In genomic region chr13:21013682-21014038, GRCh38 we compare ENCODE assay signal across 17 cellular contexts. TPM values are rescaled to one million over a fixed set of nuclear protein-coding genes. Genes with fewer than 3 reads are reported as not detected.
DNase-seq lines count a peak whose midpoint lies in the region; ATAC-seq and TF ChIP-seq lines count a peak whose summit lies in the region.
"Had no signal": no experiment of that assay in that cellular context is flagged by ENCODE, and none has a peak within 500 bp of the region (broad histone marks: within the 10 kb centered on the region; RNA-seq: fewer than 3 reads in every experiment).

No MANE protein-coding gene starts in this region.

- 73 to 78% (median 75%) methylated on average over 4 of the region's 4 CpGs for WGBS in heart left ventricle, 4 donors

- no peak overlapping the region for H3K4me3 Mint-ChIP-seq in dendritic cell treated with granulocyte-macrophage colony-stimulating factor and Interleukin-4, amounts not matched to agents 40 ng/mL and 50 ng/mL, for 4 days
- no peak overlapping the region for H3K4me3 Mint-ChIP-seq in neural crest cell
- H3K4me3 Mint-ChIP-seq: activated naive CD4-positive, alpha-beta T cell treated with anti-CD3 and anti-CD28 coated beads for 36 hours had no signal

- peaks cover 48% of the 10 kb centered on the region for H3K36me3 Mint-ChIP-seq in dendritic cell treated with granulocyte-macrophage colony-stimulating factor and Interleukin-4, amounts not matched to agents 40 ng/mL and 50 ng/mL, for 4 days (ENCODE audit: low read depth)
- no peaks in the 10 kb centered on the region for H3K36me3 Mint-ChIP-seq in neural crest cell (ENCODE audit: low read depth)

- H3K9me3 Mint-ChIP-seq in dendritic cell treated with granulocyte-macrophage colony-stimulating factor and Interleukin-4, amounts not matched to agents 40 ng/mL and 50 ng/mL, for 4 days, result peaks cover 6% of the 10 kb centered on the region
- H3K9me3 Mint-ChIP-seq in neural crest cell, result no peaks in the 10 kb centered on the region
- H3K9me3 Mint-ChIP-seq: activated naive CD4-positive, alpha-beta T cell treated with anti-CD3 and anti-CD28 coated beads for 36 hours had no signal

- peak overlapping the region; percentile 10 for H3K27ac Mint-ChIP-seq in dendritic cell treated with granulocyte-macrophage colony-stimulating factor and Interleukin-4, amounts not matched to agents 40 ng/mL and 50 ng/mL, for 4 days
- H3K27ac Mint-ChIP-seq in neural crest cell (ENCODE audit: unreplicated experiment), result peak overlapping the region; percentile 36
- H3K27ac Mint-ChIP-seq: activated naive CD4-positive, alpha-beta T cell treated with anti-CD3 and anti-CD28 coated beads for 36 hours had no signal

- ATAC-seq in heart left ventricle (no peak), Right ventricle myocardium inferior (no peak), left lung (no peak), GM19397 (IDR thresholded peaks at IDR 0.05; ENCODE audit: unreplicated experiment) (no peak)
- ATAC-seq: Panc1 had no signal

- H3K9me3 ChIP-seq in heart left ventricle, result no peaks in the 10 kb centered on the region
- H3K9me3 ChIP-seq in tibial artery, result no peaks in the 10 kb centered on the region
- H3K9me3 ChIP-seq in left lung, result no peaks in the 10 kb centered on the region

- H3K4me1 ChIP-seq in heart left ventricle (peaks cover 12 to 96% (median 77%) of the 10 kb centered on the region in 12 donors), tibial artery (peaks cover 0 to 93% (median 61%) of the 10 kb centered on the region in 4 donors), left lung (peaks cover 15 to 66% of the 10 kb centered on the region in 2 donors)

- no peak overlapping the region for H3K4me3 ChIP-seq in heart left ventricle
- H3K4me3 ChIP-seq in tibial artery, result no peak overlapping the region
- H3K4me3 ChIP-seq in left lung, result no peak overlapping the region

- peaks cover 67% of the 10 kb centered on the region for H3K4me1 Mint-ChIP-seq in dendritic cell treated with granulocyte-macrophage colony-stimulating factor and Interleukin-4, amounts not matched to agents 40 ng/mL and 50 ng/mL, for 4 days (ENCODE audit: low read depth)
- peaks cover 31% of the 10 kb centered on the region for H3K4me1 Mint-ChIP-seq in neural crest cell

- DNase-seq in heart left ventricle (no peak), Right ventricle myocardium inferior (ENCODE audit: missing footprints) (no peak), neural crest cell (ENCODE audit: low read depth, low spot score) (no peak), tibial artery (peak in 1 of 2 donors; percentile 5), left lung (no peak), COLO829 (ENCODE audit: low spot score) (no peak)
- DNase-seq: ACHN; activated CD4-positive, alpha-beta T cell treated with anti-CD3 and anti-CD28 coated beads, Interleukin-2, amount 50 U/mL, for 1 hour; activated naive CD4-positive, alpha-beta T cell treated with anti-CD3 and anti-CD28 coated beads for 36 hours; glutamatergic neuron; kidney; midbrain; NCI-H1417; NCI-H774 had no signal

- intact Hi-C loops in heart left ventricle (cut with DNase I) (no loop called here), Right ventricle myocardium inferior (cut with DNase I) (no loop called here), tibial artery (cut with DNase I; ENCODE audit: low total_unique reads) (no loop called here), left lung (cut with DNase I) (no loop called here)
- intact Hi-C loops in dendritic cell treated with granulocyte-macrophage colony-stimulating factor and Interleukin-4, amounts not matched to agents 40 ng/mL and 50 ng/mL, for 4 days (cut with micrococcal nuclease), result no loop called here

- H3K27me3 ChIP-seq in heart left ventricle (no peaks in the 10 kb centered on the region), tibial artery (no peaks in the 10 kb centered on the region), left lung (no peaks in the 10 kb centered on the region)

- no peak for TF ChIP-seq CTCF in heart left ventricle (IDR thresholded peaks at IDR 0.05)
- TF ChIP-seq CTCF in neural crest cell (conservative IDR thresholded peaks at IDR 0.05), result no peak
- TF ChIP-seq CTCF in tibial artery (IDR thresholded peaks at IDR 0.05), result no peak
- no peak for TF ChIP-seq CTCF in left lung (IDR thresholded peaks at IDR 0.05)

- H3K27ac ChIP-seq in heart left ventricle (peak overlapping the region in 11 of 12 donors; percentile 32 to 71 (median 59)), tibial artery (peak overlapping the region; percentile 51 to 61), left lung (peak overlapping the region in 1 of 2 donors; percentile 13)

- H3K36me3 ChIP-seq in heart left ventricle, result peaks cover 0 to 2% (median 0%) of the 10 kb centered on the region in 9 donors
- no peaks in the 10 kb centered on the region for H3K36me3 ChIP-seq in tibial artery
- H3K36me3 ChIP-seq in left lung, result no peaks in the 10 kb centered on the region

- TF ChIP-seq POLR2A in heart left ventricle (IDR thresholded peaks at IDR 0.05), result no peak

- no peaks in the 10 kb centered on the region for H3K27me3 Mint-ChIP-seq in dendritic cell treated with granulocyte-macrophage colony-stimulating factor and Interleukin-4, amounts not matched to agents 40 ng/mL and 50 ng/mL, for 4 days
- no peaks in the 10 kb centered on the region for H3K27me3 Mint-ChIP-seq in neural crest cell (ENCODE audit: low read depth)

RNA-seq across cellular contexts. Expression of gene LATS2, which starts 47.7 kb away (rescaled TPM):
- total RNA-seq in heart left ventricle (10 to 100 TPM; 16.6 to 35.6 (median 27.1) TPM), Right ventricle myocardium inferior (23.7 TPM), neural crest cell (22.9 and 26.2 TPM in 2 replicates), left lung (10 to 100 TPM; 30.7 to 31.9 TPM)
- polyA plus RNA-seq in heart left ventricle, result 10 to 100 TPM in 1 of 2 donors, 1 to 10 TPM in 1; 7.8 to 22.9 TPM
